In the genomic region with DNA sequence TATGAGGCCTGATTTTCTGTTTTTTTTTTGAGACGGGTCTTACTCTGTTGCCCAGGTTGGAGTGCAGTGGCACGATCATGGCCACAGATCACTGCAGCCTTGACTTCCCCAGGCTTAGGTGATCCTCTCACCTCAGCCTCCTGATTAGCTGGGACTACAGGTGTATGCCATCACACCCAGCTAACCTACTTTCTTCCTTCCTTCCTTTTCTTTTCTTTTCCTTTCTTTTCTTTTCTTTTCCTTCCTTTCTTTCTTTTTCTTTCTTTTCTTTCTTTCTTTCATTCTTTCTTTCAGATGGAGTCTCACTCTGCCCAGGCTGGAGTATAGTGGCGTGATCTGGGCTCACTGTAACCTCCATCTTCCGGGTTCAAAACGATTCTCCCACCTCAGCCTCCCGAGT, we compare ENCODE assay signal across 17 cellular contexts. TPM values are rescaled to one million over a fixed set of nuclear protein-coding genes. Genes with fewer than 3 reads are reported as not detected.
DNase-seq lines count a peak whose midpoint lies in the region; ATAC-seq and TF ChIP-seq lines count a peak whose summit lies in the region.
"Had no signal": no experiment of that assay in that cellular context is flagged by ENCODE, and none has a peak within 500 bp of the region (broad histone marks: within the 10 kb centered on the region; RNA-seq: fewer than 3 reads in every experiment).

No MANE protein-coding gene starts in this region.

- H3K36me3 Mint-ChIP-seq in activated naive CD4-positive, alpha-beta T cell treated with anti-CD3 and anti-CD28 coated beads, Interleukin-2, amount 50 U/mL, for 24 hours = peaks cover 26% of the 10 kb centered on the region
- H3K36me3 Mint-ChIP-seq in chondrocyte (ENCODE audit: low read depth) = peaks cover 34% of the 10 kb centered on the region

- no peaks in the 10 kb centered on the region for H3K9me3 Mint-ChIP-seq in activated naive CD4-positive, alpha-beta T cell treated with anti-CD3 and anti-CD28 coated beads, Interleukin-2, amount 50 U/mL, for 24 hours
- H3K9me3 Mint-ChIP-seq in chondrocyte (ENCODE audit: low read depth) = no peaks in the 10 kb centered on the region
- H3K9me3 Mint-ChIP-seq: stimulated activated naive B cell treated with anti-CD40 and anti-IgM and Interleukin-4, amounts not matched to agents 10 μg/mL and 1 μg/mL and 100 μg/mL, for 72 hours had no signal

- no peaks in the 10 kb centered on the region for H3K27me3 Mint-ChIP-seq in activated naive CD4-positive, alpha-beta T cell treated with anti-CD3 and anti-CD28 coated beads, Interleukin-2, amount 50 U/mL, for 24 hours
- H3K27me3 Mint-ChIP-seq in chondrocyte (ENCODE audit: low read depth) = no peaks in the 10 kb centered on the region
- H3K27me3 Mint-ChIP-seq: stimulated activated naive B cell treated with anti-CD40 and anti-IgM and Interleukin-4, amounts not matched to agents 10 μg/mL and 1 μg/mL and 100 μg/mL, for 72 hours had no signal

- CTCF ChIA-PET in OCI-LY7 (lab: Charles Lee; ENCODE audit: unreplicated experiment) = no interaction called here

- H3K4me1 Mint-ChIP-seq in activated naive CD4-positive, alpha-beta T cell treated with anti-CD3 and anti-CD28 coated beads, Interleukin-2, amount 50 U/mL, for 24 hours = peaks cover 57% of the 10 kb centered on the region
- peaks cover 59% of the 10 kb centered on the region for H3K4me1 Mint-ChIP-seq in chondrocyte (ENCODE audit: low read depth)

- no peak overlapping the region for H3K27ac ChIP-seq in OCI-LY7 (ENCODE audit: low read depth, low read length, poor library complexity, severe bottlenecking)
- peak overlapping the region; percentile 36 for H3K27ac ChIP-seq in skeletal muscle tissue (ENCODE audit: low read depth, low read length)
- no peak overlapping the region for H3K27ac ChIP-seq in upper lobe of left lung
- H3K27ac ChIP-seq: epithelial cell of prostate, uterus had no signal

- ATAC-seq in upper lobe of left lung (ENCODE audit: low FRiP score in 2 of 2) = no peak
- ATAC-seq: stimulated activated naive B cell treated with anti-CD40 and anti-IgM and Interleukin-4, amounts not matched to agents 10 μg/mL and 1 μg/mL and 100 μg/mL, for 72 hours had no signal

- no peaks in the 10 kb centered on the region for H3K27me3 ChIP-seq in skeletal muscle tissue (ENCODE audit: control insufficient read depth in 3 of 3, insufficient read depth in 3 of 3, low read length in 3 of 3)
- H3K27me3 ChIP-seq in upper lobe of left lung = no peaks in the 10 kb centered on the region
- H3K27me3 ChIP-seq: MG63, uterus had no signal

- H3K79me2 ChIP-seq in OCI-LY7 (ENCODE audit: insufficient read depth, low read depth, low read length) = peaks cover 61% of the 10 kb centered on the region

- H2AFZ ChIP-seq in OCI-LY7 (ENCODE audit: low read length) = no peak overlapping the region

- intact Hi-C loops in OCI-LY7 (cut with micrococcal nuclease; ENCODE audit: unreplicated experiment) = no loop called here

- TF ChIP-seq EP300 in upper lobe of left lung (IDR thresholded peaks at IDR 0.05) = no peak

- H3K4me3 ChIP-seq in OCI-LY7 (ENCODE audit: low read depth, low read length, poor library complexity, severe bottlenecking) (no peak overlapping the region), skeletal muscle tissue (ENCODE audit: low read length in 3 of 3) (no peak overlapping the region), upper lobe of left lung (no peak overlapping the region)
- H3K4me3 ChIP-seq: MG63, uterus had no signal

- H4K20me1 ChIP-seq in OCI-LY7 (ENCODE audit: insufficient read depth, low read length) = peaks cover 21% of the 10 kb centered on the region

- TF ChIP-seq POLR2A in upper lobe of left lung (IDR thresholded peaks at IDR 0.05) = no peak

- H3K9ac ChIP-seq in skeletal muscle tissue (ENCODE audit: low read depth in 1 of 3, low read length in 3 of 3) = peak overlapping the region in 2 of 3 donors; percentile 14 to 40

- H3K9me2 ChIP-seq in OCI-LY7 (ENCODE audit: insufficient read depth, low read length) = no peaks in the 10 kb centered on the region

- no TSS peak for BruUV-seq in OCI-LY7 (replicated peaks; lab: Mats Ljungman, UMichigan)

- H3K4me1 ChIP-seq in OCI-LY7 (ENCODE audit: insufficient read depth, low read length, poor library complexity, severe bottlenecking) (peaks cover 41% of the 10 kb centered on the region), skeletal muscle tissue (ENCODE audit: control insufficient read depth in 3 of 3, insufficient read depth in 3 of 3, low read length in 3 of 3) (peaks cover 24 to 42% (median 42%) of the 10 kb centered on the region in 3 donors), upper lobe of left lung (peaks cover 28 to 35% (median 31%) of the 10 kb centered on the region in 4 donors)

- peak overlapping the region; percentile 73 for H3K27ac Mint-ChIP-seq in activated naive CD4-positive, alpha-beta T cell treated with anti-CD3 and anti-CD28 coated beads, Interleukin-2, amount 50 U/mL, for 24 hours
- H3K27ac Mint-ChIP-seq in chondrocyte (ENCODE audit: unreplicated experiment) = peak overlapping the region; percentile 0

- H3K9me3 ChIP-seq in OCI-LY7 (ENCODE audit: low read length) (no peaks in the 10 kb centered on the region), skeletal muscle tissue (ENCODE audit: control insufficient read depth in 3 of 3, low read length in 3 of 3) (no peaks in the 10 kb centered on the region), upper lobe of left lung (no peaks in the 10 kb centered on the region)
- H3K9me3 ChIP-seq: MG63, uterus had no signal

- WGBS in upper lobe of left lung, 2 donors = 76 to 84% methylated on average over 6 of the region's 6 CpGs

- TF ChIP-seq CTCF in OCI-LY7 (conservative IDR thresholded peaks at IDR 0.05; ENCODE audit: low read length) (no peak), chondrocyte (IDR thresholded peaks at IDR 0.05) (no peak), upper lobe of left lung (IDR thresholded peaks at IDR 0.05) (no peak)

- POLR2A ChIA-PET in OCI-LY7 (lab: Charles Lee) = interaction anchor here (0.6 to 1.1 kb wide), 3 partner anchors 8 to 689 kb away, joined by 3 to 4 read pairs (median 3); no protein-coding TSS in a partner anchor

- no peak for DNase-seq in activated naive CD4-positive, alpha-beta T cell treated with Interleukin-2 at 50 U/mL for 16 hours
- DNase-seq in OCI-LY7 (ENCODE audit: low spot score) (no peak), chondrocyte (ENCODE audit: low spot score) (no peak), NCI-H2029 treated with DMSO at 0.1 percent for 48 hours (lab: John Stamatoyannopoulos, UW) (no peak), HCEC 1CT (no peak), upper lobe of left lung (no peak)
- DNase-seq: DMS53; MG63; NCI-H2081 treated with DMSO at 0.1 percent for 48 hours; NCI-H526 treated with DMSO at 0.1 percent for 48 hours; nucleus accumbens; stimulated activated naive B cell treated with anti-CD40 and anti-IgM and Interleukin-4, amounts not matched to agents 10 μg/mL and 1 μg/mL and 100 μg/mL, for 72 hours; uterus had no signal

- H3K4me2 ChIP-seq in OCI-LY7 (ENCODE audit: low read length) = peak overlapping the region; percentile 7; the same call in 1 of the 2 replicates

- H3K4me3 Mint-ChIP-seq in activated naive CD4-positive, alpha-beta T cell treated with anti-CD3 and anti-CD28 coated beads, Interleukin-2, amount 50 U/mL, for 24 hours = peak overlapping the region; percentile 45
- no peak overlapping the region for H3K4me3 Mint-ChIP-seq in chondrocyte (ENCODE audit: unreplicated experiment)

- H3K36me3 ChIP-seq in OCI-LY7 (ENCODE audit: insufficient read depth, low read length) (peaks cover 76% of the 10 kb centered on the region), skeletal muscle tissue (ENCODE audit: control insufficient read depth in 3 of 3, insufficient read depth in 3 of 3, low read length in 3 of 3) (peaks cover 37 to 43% (median 38%) of the 10 kb centered on the region in 3 donors), upper lobe of left lung (peaks cover 18 to 61% (median 35%) of the 10 kb centered on the region in 4 donors)
- H3K36me3 ChIP-seq: uterus had no signal

RNA-seq across cellular contexts. Expression of gene SRRT, which starts 3.8 kb away (rescaled TPM):
- 154 and 174 TPM in 2 replicates for total RNA-seq in OCI-LY7 (2014; rRNA removed; shearing (Covaris generic))
- total RNA-seq in OCI-LY7 (2022) = 247 and 264 TPM in 2 replicates
- 104 to 138 TPM (median 105 TPM) in 3 replicates for total RNA-seq in chondrocyte
- 25.1 TPM for total RNA-seq in skeletal muscle tissue
- total RNA-seq in upper lobe of left lung = 100 to 1,000 TPM in 4 of 6 donors, 10 to 100 TPM in 2; 57.9 to 324 (median 111) TPM

RNA-seq across cellular contexts. Expression of gene UFSP1, which starts 10.8 kb away (rescaled TPM):
- 2.8 and 4.9 TPM in 2 replicates for total RNA-seq in OCI-LY7 (2014; rRNA removed; shearing (Covaris generic))
- total RNA-seq in OCI-LY7 (2022) (3.3 and 3.8 TPM in 2 replicates), chondrocyte (4.1 to 5.0 TPM (median 4.3 TPM) in 3 replicates), skeletal muscle tissue (5.7 TPM), upper lobe of left lung (1 to 10 TPM in 4 of 6 donors, under 1 TPM in 1, not detected in 1; 0.55 to 8.5 (median 4.8) TPM)

RNA-seq across cellular contexts. Expression of gene TRIP6, which starts 11.5 kb away (rescaled TPM):
- 2.2 and 3.3 TPM in 2 replicates for total RNA-seq in OCI-LY7 (2014; rRNA removed; shearing (Covaris generic))
- total RNA-seq in OCI-LY7 (2022) = 1.8 and 3.1 TPM in 2 replicates
- 91.6 to 104 TPM (median 98.4 TPM) in 3 replicates for total RNA-seq in chondrocyte
- total RNA-seq in skeletal muscle tissue = 25.6 TPM
- total RNA-seq in upper lobe of left lung = 10 to 100 TPM; 17.8 to 74.3 (median 67.3) TPM

RNA-seq across cellular contexts. Expression of gene ACHE, which starts 17.0 kb away (rescaled TPM):
- total RNA-seq in OCI-LY7 (2014; rRNA removed; shearing (Covaris generic)) = not detected in 2 replicates
- total RNA-seq in OCI-LY7 (2022) (not detected in 2 replicates), chondrocyte (1.4 to 2.9 TPM (median 2.6 TPM) in 3 replicates), skeletal muscle tissue (36.0 TPM), upper lobe of left lung (1 to 10 TPM in 5 of 6 donors, not detected in 1; 1.3 to 2.9 (median 2.2) TPM)
- total RNA-seq: HT1080 had no signal

RNA-seq across cellular contexts. Expression of gene SLC12A9, which starts 26.2 kb away (rescaled TPM):
- total RNA-seq in OCI-LY7 (2014; rRNA removed; shearing (Covaris generic)) = 15.7 and 17.0 TPM in 2 replicates
- total RNA-seq in OCI-LY7 (2022) (21.1 and 25.6 TPM in 2 replicates), chondrocyte (23.5 to 26.6 TPM (median 26.0 TPM) in 3 replicates), skeletal muscle tissue (24.5 TPM), upper lobe of left lung (10 to 100 TPM; 14.5 to 50.1 (median 43.9) TPM)
